In the genomic region with DNA sequence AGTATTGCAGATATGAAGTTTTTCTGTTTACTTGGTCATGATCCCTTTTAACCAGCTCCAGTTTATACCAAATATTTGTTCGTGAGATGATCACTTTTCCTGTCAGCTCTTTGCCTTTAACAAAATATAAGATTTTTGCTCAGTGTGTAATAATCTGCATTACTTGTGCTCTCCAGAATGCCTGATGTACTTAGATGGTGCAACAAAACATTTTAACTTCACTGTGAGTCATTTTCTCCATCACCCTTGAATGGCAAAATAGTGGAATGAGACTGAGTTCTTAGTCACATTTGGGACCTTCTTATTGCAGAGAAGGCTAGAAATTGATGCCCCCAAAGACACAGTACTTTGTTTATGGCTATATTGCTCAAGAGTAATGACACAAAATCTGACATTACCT, we compare ENCODE assay signal across 31 cellular contexts.
A peak's percentile ranks its signal among the peaks of the same experiment; 100 is the strongest.
DNase-seq lines count a peak whose midpoint lies in the region; ATAC-seq and TF ChIP-seq lines count a peak whose summit lies in the region.
"Had no signal": no experiment of that assay in that cellular context is flagged by ENCODE, and none has a peak within 500 bp of the region (broad histone marks: within the 10 kb centered on the region; RNA-seq: fewer than 3 reads in every experiment).

No MANE protein-coding gene starts in this region.

- H3K36me3 ChIP-seq in A673 (ENCODE audit: insufficient read depth, low read length, poor library complexity, severe bottlenecking) = no peaks in the 10 kb centered on the region
- H3K36me3 ChIP-seq: cardiac muscle cell, stomach, thyroid gland, uterus had no signal

- peaks cover 13% of the 10 kb centered on the region for H3K27me3 ChIP-seq in A673 (replicated peaks; ENCODE audit: insufficient read depth, low read depth, low read length, poor library complexity)
- H3K27me3 ChIP-seq: cardiac muscle cell, hepatocyte, stomach, thyroid gland, uterus had no signal

- no peaks in the 10 kb centered on the region for H3K4me1 ChIP-seq in A673 (ENCODE audit: insufficient read depth, low read length, poor library complexity, severe bottlenecking)
- H3K4me1 ChIP-seq: Caco-2, psoas muscle, stomach, thyroid gland, uterus had no signal

- no peak for ATAC-seq in HG03108 (IDR thresholded peaks at IDR 0.05; ENCODE audit: unreplicated experiment)
- ATAC-seq in HG02840 (IDR thresholded peaks at IDR 0.05; ENCODE audit: low FRiP score, unreplicated experiment) = no peak
- ATAC-seq: activated CD8-positive, alpha-beta T cell treated with anti-CD3 and anti-CD28 coated beads, Interleukin-2, amount 10 ng/mL, durations not matched to agents 7 days and 5 days; GM23338; K562; naive thymus-derived CD8-positive, alpha-beta T cell; psoas muscle; sciatic nerve had no signal

- CTCF ChIA-PET in A673 (lab: Charles Lee) = no interaction called here

- H3K4me3 ChIP-seq in AG09309 (ENCODE audit: control insufficient read depth, low read depth, low read length) = no peak overlapping the region
- H3K4me3 ChIP-seq in cardiac fibroblast (replicated peaks in 1 of 2; ENCODE audit: low read depth in 2 of 2, low read length in 2 of 2) = no peak overlapping the region
- H3K4me3 ChIP-seq in A673 (ENCODE audit: low read depth, low read length, poor library complexity, severe bottlenecking) = no peak overlapping the region
- H3K4me3 ChIP-seq: cardiac muscle cell, GM23338, hepatocyte, K562, lung, psoas muscle, stomach, thyroid gland, uterus had no signal

- intact Hi-C loops in A673 (cut with micrococcal nuclease; ENCODE audit: unreplicated experiment) = no loop called here

- BruUV-seq in A673 (replicated peaks; lab: Mats Ljungman, UMichigan) = no TSS peak

- TF ChIP-seq CTCF in AG09309 (IDR thresholded peaks at IDR 0.05; ENCODE audit: control insufficient read depth, insufficient read depth, low read depth, low read length, missing control alignments) (no peak), cardiac fibroblast (IDR thresholded peaks at IDR 0.05; ENCODE audit: low read depth, low read length) (no peak), A673 (conservative IDR thresholded peaks at IDR 0.05; ENCODE audit: low read depth, low read length) (no peak)

- POLR2A ChIA-PET in A673 (lab: Charles Lee; ENCODE audit: low non-redundant PET) = no interaction called here

- H3K27ac ChIP-seq in A673 (ENCODE audit: low read depth, low read length, poor library complexity, severe bottlenecking) = no peak overlapping the region
- H3K27ac ChIP-seq: C4-2B, cardiac muscle cell, hepatocyte, psoas muscle, stomach, thyroid gland, uterus had no signal

- DNase-seq in AG09309 (ENCODE audit: low read depth) = peak; percentile 24
- DNase-seq in HCEC 1CT = peak; percentile 61
- peak; percentile 51 to 80 for DNase-seq in cardiac fibroblast (ENCODE audit: low read depth in 2 of 2)
- DNase-seq in iris pigment epithelial cell (ENCODE audit: low read depth) = peak; percentile 17
- no peak for DNase-seq in A673 (ENCODE audit: low spot score)
- DNase-seq in NCI-H1092 treated with DMSO at 0.1 percent for 48 hours (lab: John Stamatoyannopoulos, UW) = no peak
- DNase-seq: activated CD4-positive, alpha-beta T cell treated with anti-CD3 and anti-CD28 coated beads for 4 hours; activated CD8-positive, alpha-beta T cell treated with anti-CD3 and anti-CD28 coated beads, Interleukin-2, amount 10 ng/mL, durations not matched to agents 7 days and 5 days; Caco-2; DMS53; effector CD4-positive, alpha-beta T cell; GDM1; naive thymus-derived CD8-positive, alpha-beta T cell; NCI-H1105 treated with DMSO at 0.1 percent for 48 hours; NCI-H2029; psoas muscle; SHP77; stimulated activated CD4-positive, alpha-beta T cell treated with anti-CD3 and anti-CD28 coated beads, Interleukin-12 subunit alpha, Interleukin-12 subunit beta, amount 100 ng/mL, for 4 hours; stimulated activated CD4-positive, alpha-beta T cell treated with anti-CD3 and anti-CD28 coated beads, Interleukin-2, amount 100 ng/mL, for 48 hours; stomach; thyroid gland; uterus had no signal

- H3K9me3 ChIP-seq in A673 (ENCODE audit: low read depth, low read length, poor library complexity, severe bottlenecking) = no peaks in the 10 kb centered on the region
- H3K9me3 ChIP-seq: Caco-2, thyroid gland, uterus had no signal

Comparison
In these comparisons a context has a peak if more than half of its experiments do, and no peak if none do; other contexts are left out.
1. DNase-seq: peak in AG09309 (single experiment), HCEC 1CT (single experiment), cardiac fibroblast (2 of 2) and iris pigment epithelial cell (single experiment); none in A673 (single experiment) and NCI-H1092 treated with DMSO at 0.1 percent for 48 hours (single experiment).